Comparison of ENCODE assay signal across 25 cellular contexts in the genomic region with DNA sequence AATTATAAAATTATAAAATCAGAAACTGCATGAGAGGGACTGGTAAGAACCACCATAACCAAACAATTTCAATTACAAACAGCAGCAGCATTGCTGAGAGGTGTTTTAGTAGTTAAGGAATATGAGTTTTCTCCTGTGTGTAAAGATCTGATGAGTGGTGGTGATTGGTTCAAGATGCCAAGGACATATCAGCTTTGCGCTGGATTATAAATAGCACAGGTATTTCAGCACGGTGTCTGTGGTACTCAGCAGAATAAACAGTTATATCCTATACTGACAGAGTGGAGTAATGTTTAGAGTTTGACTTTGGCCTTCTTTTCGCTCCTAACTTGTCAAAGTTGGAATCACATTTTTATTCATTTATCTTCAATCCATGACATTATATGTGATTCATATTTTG.
"Had no signal": no experiment of that assay in that cellular context is flagged by ENCODE, and none has a peak within 500 bp of the region (broad histone marks: within the 10 kb centered on the region; RNA-seq: fewer than 3 reads in every experiment).

No MANE protein-coding gene starts in this region.

- H3K36me3 Mint-ChIP-seq: activated CD4-positive, alpha-beta memory T cell treated with anti-CD3 and anti-CD28 coated beads for 36 hours; activated CD8-positive, alpha-beta memory T cell treated with anti-CD3 and anti-CD28 coated beads, Interleukin-2, amount 10 ng/mL, durations not matched to agents 7 days and 5 days; activated naive CD4-positive, alpha-beta T cell treated with anti-CD3 and anti-CD28 coated beads, Interleukin-2, amount 50 U/mL, for 72 hours; activated naive CD8-positive, alpha-beta T cell treated with anti-CD3 and anti-CD28 coated beads, Interleukin-2, amount 10 ng/mL, durations not matched to agents 7 days and 5 days had no signal

- H3K27ac ChIP-seq: brain microvascular endothelial cell, colonic mucosa, epithelial cell of prostate had no signal

- H3K27me3 ChIP-seq: brain microvascular endothelial cell, colonic mucosa had no signal

- H3K36me3 ChIP-seq: brain microvascular endothelial cell, colonic mucosa had no signal

- ATAC-seq: activated CD4-positive, alpha-beta T cell treated with anti-CD3 and anti-CD28 coated beads for 36 hours; activated CD8-positive, alpha-beta memory T cell treated with anti-CD3 and anti-CD28 coated beads, Interleukin-2, amount 10 ng/mL, durations not matched to agents 7 days and 5 days; activated CD8-positive, alpha-beta T cell treated with anti-CD3 and anti-CD28 coated beads, Interleukin-2, amount 10 ng/mL, durations not matched to agents 7 days and 5 days; activated naive CD4-positive, alpha-beta T cell treated with anti-CD3 and anti-CD28 coated beads, Interleukin-2, amount 50 U/mL, for 72 hours; esophagus mucosa had no signal

- H3K27me3 Mint-ChIP-seq: activated CD4-positive, alpha-beta T cell treated with anti-CD3 and anti-CD28 coated beads, Interleukin-2, amount 10 ng/mL, durations not matched to agents 24 days and 14 days; activated CD8-positive, alpha-beta memory T cell treated with anti-CD3 and anti-CD28 coated beads, Interleukin-2, amount 10 ng/mL, durations not matched to agents 7 days and 5 days had no signal

- DNase-seq: activated CD4-positive, alpha-beta memory T cell treated with anti-CD3 and anti-CD28 coated beads for 36 hours; activated CD4-positive, alpha-beta T cell treated with anti-CD3 and anti-CD28 coated beads for 36 hours; activated CD4-positive, alpha-beta T cell treated with anti-CD3 and anti-CD28 coated beads, Interleukin-2, amount 10 ng/mL, durations not matched to agents 24 days and 14 days; activated CD4-positive, CD25-positive, alpha-beta regulatory T cell; activated CD4-positive, CD25-positive, alpha-beta regulatory T cell treated with anti-CD3 and anti-CD28 coated beads, Interleukin-2, amount 50 U/mL, for 72 hours; activated CD8-positive, alpha-beta memory T cell treated with anti-CD3 and anti-CD28 coated beads, Interleukin-2, amount 10 ng/mL, durations not matched to agents 7 days and 5 days; activated CD8-positive, alpha-beta memory T cell treated with anti-CD3 and anti-CD28 coated beads, Interleukin-2, amount 50 U/mL, for 4 hours; activated CD8-positive, alpha-beta T cell treated with anti-CD3 and anti-CD28 coated beads, Interleukin-2, amount 10 ng/mL, durations not matched to agents 7 days and 5 days; activated effector memory CD4-positive, alpha-beta T cell treated with anti-CD3 and anti-CD28 coated beads, Interleukin-2, amount 50 U/mL, for 16 hours; activated naive CD4-positive, alpha-beta T cell treated with anti-CD3 and anti-CD28 coated beads for 36 hours; activated naive CD8-positive, alpha-beta T cell treated with anti-CD3 and anti-CD28 coated beads, Interleukin-2, amount 10 ng/mL, durations not matched to agents 7 days and 5 days; activated T-cell treated with anti-CD3 and anti-CD28 coated beads, Interleukin-2, amount 50 U/mL, for 1 hour; activated T-cell treated with anti-CD3 and anti-CD28 coated beads, Interleukin-2, amount 50 U/mL, for 48 hours; brain microvascular endothelial cell; central memory CD4-positive, alpha-beta T cell; cerebellar nuclear complex; colonic mucosa; effector CD8-positive, alpha-beta T cell; foreskin fibroblast; T-helper 2 cell had no signal

- H3K9me3 Mint-ChIP-seq: activated CD4-positive, alpha-beta T cell treated with anti-CD3 and anti-CD28 coated beads, Interleukin-2, amount 10 ng/mL, durations not matched to agents 24 days and 14 days; activated naive CD8-positive, alpha-beta T cell treated with anti-CD3 and anti-CD28 coated beads, Interleukin-2, amount 10 ng/mL, durations not matched to agents 7 days and 5 days; activated T-helper 1 cell treated with anti-CD3 and anti-CD28 coated beads, Interleukin-12 subunit alpha, Interleukin-12 subunit beta, Interleukin-2, Interleukin-4 antibody, amounts not matched to agents 30 ng/mL and 10 ng/mL and 1 ng/mL, durations not matched to agents 14 hours and 24 hours and 36 hours; activated T-helper 2 cell treated with anti-CD3 and anti-CD28 coated beads, Interferon-gamma antibody, Interleukin-2, Interleukin-4, amounts not matched to agents 10 μg/mL and 5 μg/mL and 100 μg/mL, durations not matched to agents 14 hours and 24 hours and 36 hours had no signal

- H3K4me1 ChIP-seq: colonic mucosa had no signal

- H3K4me3 Mint-ChIP-seq: activated CD4-positive, alpha-beta memory T cell treated with anti-CD3 and anti-CD28 coated beads for 36 hours; activated CD4-positive, alpha-beta T cell treated with anti-CD3 and anti-CD28 coated beads for 36 hours; activated CD4-positive, alpha-beta T cell treated with anti-CD3 and anti-CD28 coated beads, Interleukin-2, amount 10 ng/mL, durations not matched to agents 24 days and 14 days; activated CD8-positive, alpha-beta memory T cell treated with anti-CD3 and anti-CD28 coated beads, Interleukin-2, amount 10 ng/mL, durations not matched to agents 7 days and 5 days; activated CD8-positive, alpha-beta T cell treated with anti-CD3 and anti-CD28 coated beads, Interleukin-2, amount 10 ng/mL, durations not matched to agents 7 days and 5 days; activated naive CD4-positive, alpha-beta T cell treated with anti-CD3 and anti-CD28 coated beads for 36 hours; activated naive CD8-positive, alpha-beta T cell treated with anti-CD3 and anti-CD28 coated beads, Interleukin-2, amount 10 ng/mL, durations not matched to agents 7 days and 5 days; activated T-helper 1 cell treated with anti-CD3 and anti-CD28 coated beads, Interleukin-12 subunit alpha, Interleukin-12 subunit beta, Interleukin-2, Interleukin-4 antibody, amounts not matched to agents 30 ng/mL and 10 ng/mL and 1 ng/mL, durations not matched to agents 14 hours and 24 hours and 36 hours had no signal

- H3K27ac Mint-ChIP-seq: activated CD4-positive, alpha-beta memory T cell treated with anti-CD3 and anti-CD28 coated beads for 36 hours; activated CD4-positive, alpha-beta T cell treated with anti-CD3 and anti-CD28 coated beads for 36 hours; activated CD4-positive, alpha-beta T cell treated with anti-CD3 and anti-CD28 coated beads, Interleukin-2, amount 10 ng/mL, durations not matched to agents 24 days and 14 days; activated CD8-positive, alpha-beta memory T cell treated with anti-CD3 and anti-CD28 coated beads, Interleukin-2, amount 10 ng/mL, durations not matched to agents 7 days and 5 days; activated CD8-positive, alpha-beta T cell treated with anti-CD3 and anti-CD28 coated beads, Interleukin-2, amount 10 ng/mL, durations not matched to agents 7 days and 5 days; activated naive CD4-positive, alpha-beta T cell treated with anti-CD3 and anti-CD28 coated beads for 36 hours; activated naive CD4-positive, alpha-beta T cell treated with anti-CD3 and anti-CD28 coated beads, Interleukin-2, amount 50 U/mL, for 72 hours; activated naive CD8-positive, alpha-beta T cell treated with anti-CD3 and anti-CD28 coated beads, Interleukin-2, amount 10 ng/mL, durations not matched to agents 7 days and 5 days; activated T-helper 1 cell treated with anti-CD3 and anti-CD28 coated beads, Interleukin-12 subunit alpha, Interleukin-12 subunit beta, Interleukin-2, Interleukin-4 antibody, amounts not matched to agents 30 ng/mL and 10 ng/mL and 1 ng/mL, durations not matched to agents 14 hours and 24 hours and 36 hours; activated T-helper 2 cell treated with anti-CD3 and anti-CD28 coated beads, Interferon-gamma antibody, Interleukin-2, Interleukin-4, amounts not matched to agents 10 μg/mL and 5 μg/mL and 100 μg/mL, durations not matched to agents 14 hours and 24 hours and 36 hours had no signal

- H3K4me1 Mint-ChIP-seq: activated CD4-positive, alpha-beta T cell treated with anti-CD3 and anti-CD28 coated beads for 36 hours; activated CD4-positive, alpha-beta T cell treated with anti-CD3 and anti-CD28 coated beads, Interleukin-2, amount 10 ng/mL, durations not matched to agents 24 days and 14 days; activated CD8-positive, alpha-beta memory T cell treated with anti-CD3 and anti-CD28 coated beads, Interleukin-2, amount 10 ng/mL, durations not matched to agents 7 days and 5 days; activated naive CD8-positive, alpha-beta T cell treated with anti-CD3 and anti-CD28 coated beads, Interleukin-2, amount 10 ng/mL, durations not matched to agents 7 days and 5 days had no signal

- H3K9me3 ChIP-seq: colonic mucosa had no signal

- H3K4me3 ChIP-seq: colonic mucosa had no signal
